In the genomic region with DNA sequence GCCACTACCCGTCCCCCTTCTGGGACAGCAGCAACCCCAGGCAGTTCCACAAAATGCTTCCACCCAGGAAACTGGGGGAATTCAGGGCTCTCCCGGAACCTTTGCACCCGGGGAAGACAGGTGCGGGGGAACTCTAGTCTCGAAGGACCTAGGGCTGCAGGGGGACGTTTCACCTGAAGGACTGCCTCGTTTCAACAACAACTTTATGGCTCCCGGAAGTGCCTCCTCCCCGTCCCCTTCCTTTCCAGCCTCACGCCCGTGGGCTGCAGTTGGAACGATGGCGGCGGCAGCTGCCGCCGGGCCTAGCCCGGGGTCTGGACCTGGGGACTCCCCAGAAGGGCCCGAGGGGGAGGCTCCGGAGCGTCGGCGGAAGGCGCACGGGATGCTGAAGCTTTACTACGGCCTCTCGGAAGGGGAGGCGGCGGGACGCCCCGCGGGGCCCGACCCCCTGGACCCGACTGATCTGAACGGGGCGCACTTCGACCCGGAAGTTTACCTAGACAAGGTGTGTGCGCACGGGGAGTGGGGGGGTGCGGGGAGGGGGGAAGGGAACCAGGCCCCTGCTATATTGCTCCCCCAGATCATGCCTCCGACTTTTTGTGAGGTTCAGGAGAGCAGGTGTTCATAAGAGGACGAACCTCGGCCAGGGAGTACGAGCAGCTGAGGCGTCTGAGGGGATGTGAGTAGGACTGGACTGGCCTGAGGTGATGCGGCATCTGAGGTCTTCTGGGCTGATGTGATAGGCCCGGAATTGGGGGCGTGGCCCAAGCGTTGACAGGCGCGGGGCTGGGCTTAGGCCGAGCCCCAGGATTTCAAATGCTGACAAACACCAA, we compare ENCODE assay signal across 1 cellular context.
A peak's percentile ranks its signal among the peaks of the same experiment; 100 is the strongest.
TF ChIP-seq lines count a peak whose summit lies in the region.

A gene (plus strand): TSS at position 241 of the 833 bp plus-strand sequence. CDS start 37 bp downstream, at position 278.

TF ChIP-seq in HepG2, 621 proteins besides CTCF, POLR2A, EP300 and RAD21 (continued from another document and continues in another):
- TF ChIP-seq, protein P1, sequence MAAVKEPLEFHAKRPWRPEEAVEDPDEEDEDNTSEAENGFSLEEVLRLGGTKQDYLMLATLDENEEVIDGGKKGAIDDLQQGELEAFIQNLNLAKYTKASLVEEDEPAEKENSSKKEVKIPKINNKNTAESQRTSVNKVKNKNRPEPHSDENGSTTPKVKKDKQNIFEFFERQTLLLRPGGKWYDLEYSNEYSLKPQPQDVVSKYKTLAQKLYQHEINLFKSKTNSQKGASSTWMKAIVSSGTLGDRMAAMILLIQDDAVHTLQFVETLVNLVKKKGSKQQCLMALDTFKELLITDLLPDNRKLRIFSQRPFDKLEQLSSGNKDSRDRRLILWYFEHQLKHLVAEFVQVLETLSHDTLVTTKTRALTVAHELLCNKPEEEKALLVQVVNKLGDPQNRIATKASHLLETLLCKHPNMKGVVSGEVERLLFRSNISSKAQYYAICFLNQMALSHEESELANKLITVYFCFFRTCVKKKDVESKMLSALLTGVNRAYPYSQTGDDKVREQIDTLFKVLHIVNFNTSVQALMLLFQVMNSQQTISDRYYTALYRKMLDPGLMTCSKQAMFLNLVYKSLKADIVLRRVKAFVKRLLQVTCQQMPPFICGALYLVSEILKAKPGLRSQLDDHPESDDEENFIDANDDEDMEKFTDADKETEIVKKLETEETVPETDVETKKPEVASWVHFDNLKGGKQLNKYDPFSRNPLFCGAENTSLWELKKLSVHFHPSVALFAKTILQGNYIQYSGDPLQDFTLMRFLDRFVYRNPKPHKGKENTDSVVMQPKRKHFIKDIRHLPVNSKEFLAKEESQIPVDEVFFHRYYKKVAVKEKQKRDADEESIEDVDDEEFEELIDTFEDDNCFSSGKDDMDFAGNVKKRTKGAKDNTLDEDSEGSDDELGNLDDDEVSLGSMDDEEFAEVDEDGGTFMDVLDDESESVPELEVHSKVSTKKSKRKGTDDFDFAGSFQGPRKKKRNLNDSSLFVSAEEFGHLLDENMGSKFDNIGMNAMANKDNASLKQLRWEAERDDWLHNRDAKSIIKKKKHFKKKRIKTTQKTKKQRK (IDR thresholded peaks at IDR 0.05; ENCODE audit: low read length) = no peak
- TF ChIP-seq CHCHD3 (CRISPR knock-in tag; IDR thresholded peaks at IDR 0.05) (no peak), MEIS2 (CRISPR knock-in tag; IDR thresholded peaks at IDR 0.05) (0 out of 2 replicates have a peak, but pooled peaks have one; percentile 43), KLF16 (CRISPR knock-in tag; IDR thresholded peaks at IDR 0.05) (peak in 1 of 2 experiments; percentile 93; a peak in 2 of 4 replicates), ZNF703 (CRISPR knock-in tag; IDR thresholded peaks at IDR 0.05; ENCODE audit: borderline replicate concordance) (no peak; the same call in 1 of the 2 replicates), ONECUT2 (CRISPR knock-in tag; IDR thresholded peaks at IDR 0.05) (no peak), ZSCAN21 (CRISPR knock-in tag; IDR thresholded peaks at IDR 0.05; ENCODE audit: borderline replicate concordance) (0 out of 2 replicates have a peak, but pooled peaks have one; percentile 58), ZNF674 (CRISPR knock-in tag; IDR thresholded peaks at IDR 0.05; ENCODE audit: low read depth) (no peak), ZNF253 (CRISPR knock-in tag; IDR thresholded peaks at IDR 0.05; ENCODE audit: borderline replicate concordance) (no peak), NFRKB (IDR thresholded peaks at IDR 0.05) (peak; percentile 59; the same call in 1 of the 2 replicates), ZNF138 (CRISPR knock-in tag; IDR thresholded peaks at IDR 0.05; ENCODE audit: low read depth) (no peak), HNRNPH1 (optimal IDR thresholded peaks at IDR 0.05; ENCODE audit: low read depth, low read length) (no peak), SRSF4 (IDR thresholded peaks at IDR 0.05; ENCODE audit: low read depth, low read length, poor library complexity, severe bottlenecking) (no peak), MYNN (CRISPR knock-in tag; IDR thresholded peaks at IDR 0.05; ENCODE audit: low read depth) (no peak), ZNF34 (CRISPR knock-in tag; IDR thresholded peaks at IDR 0.05; ENCODE audit: borderline replicate concordance) (no peak; the same call in 1 of the 2 replicates), GPN1 (CRISPR knock-in tag; IDR thresholded peaks at IDR 0.05; ENCODE audit: borderline replicate concordance) (no peak), RNF2 (conservative IDR thresholded peaks at IDR 0.05; ENCODE audit: low read depth) (no peak)
- TF ChIP-seq, protein P2, sequence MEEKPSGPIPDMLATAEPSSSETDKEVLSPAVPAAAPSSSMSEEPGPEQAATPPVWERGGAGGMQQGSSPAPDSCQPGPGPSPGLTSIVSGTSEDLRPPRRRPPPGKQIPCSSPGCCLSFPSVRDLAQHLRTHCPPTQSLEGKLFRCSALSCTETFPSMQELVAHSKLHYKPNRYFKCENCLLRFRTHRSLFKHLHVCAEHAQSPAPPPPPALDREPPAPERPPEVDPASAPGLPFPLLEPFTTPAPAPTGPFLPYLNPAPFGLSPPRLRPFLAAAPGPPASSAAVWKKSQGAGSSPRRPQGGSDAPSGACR (CRISPR knock-in tag; IDR thresholded peaks at IDR 0.05) = no peak
- TF ChIP-seq, protein P3, sequence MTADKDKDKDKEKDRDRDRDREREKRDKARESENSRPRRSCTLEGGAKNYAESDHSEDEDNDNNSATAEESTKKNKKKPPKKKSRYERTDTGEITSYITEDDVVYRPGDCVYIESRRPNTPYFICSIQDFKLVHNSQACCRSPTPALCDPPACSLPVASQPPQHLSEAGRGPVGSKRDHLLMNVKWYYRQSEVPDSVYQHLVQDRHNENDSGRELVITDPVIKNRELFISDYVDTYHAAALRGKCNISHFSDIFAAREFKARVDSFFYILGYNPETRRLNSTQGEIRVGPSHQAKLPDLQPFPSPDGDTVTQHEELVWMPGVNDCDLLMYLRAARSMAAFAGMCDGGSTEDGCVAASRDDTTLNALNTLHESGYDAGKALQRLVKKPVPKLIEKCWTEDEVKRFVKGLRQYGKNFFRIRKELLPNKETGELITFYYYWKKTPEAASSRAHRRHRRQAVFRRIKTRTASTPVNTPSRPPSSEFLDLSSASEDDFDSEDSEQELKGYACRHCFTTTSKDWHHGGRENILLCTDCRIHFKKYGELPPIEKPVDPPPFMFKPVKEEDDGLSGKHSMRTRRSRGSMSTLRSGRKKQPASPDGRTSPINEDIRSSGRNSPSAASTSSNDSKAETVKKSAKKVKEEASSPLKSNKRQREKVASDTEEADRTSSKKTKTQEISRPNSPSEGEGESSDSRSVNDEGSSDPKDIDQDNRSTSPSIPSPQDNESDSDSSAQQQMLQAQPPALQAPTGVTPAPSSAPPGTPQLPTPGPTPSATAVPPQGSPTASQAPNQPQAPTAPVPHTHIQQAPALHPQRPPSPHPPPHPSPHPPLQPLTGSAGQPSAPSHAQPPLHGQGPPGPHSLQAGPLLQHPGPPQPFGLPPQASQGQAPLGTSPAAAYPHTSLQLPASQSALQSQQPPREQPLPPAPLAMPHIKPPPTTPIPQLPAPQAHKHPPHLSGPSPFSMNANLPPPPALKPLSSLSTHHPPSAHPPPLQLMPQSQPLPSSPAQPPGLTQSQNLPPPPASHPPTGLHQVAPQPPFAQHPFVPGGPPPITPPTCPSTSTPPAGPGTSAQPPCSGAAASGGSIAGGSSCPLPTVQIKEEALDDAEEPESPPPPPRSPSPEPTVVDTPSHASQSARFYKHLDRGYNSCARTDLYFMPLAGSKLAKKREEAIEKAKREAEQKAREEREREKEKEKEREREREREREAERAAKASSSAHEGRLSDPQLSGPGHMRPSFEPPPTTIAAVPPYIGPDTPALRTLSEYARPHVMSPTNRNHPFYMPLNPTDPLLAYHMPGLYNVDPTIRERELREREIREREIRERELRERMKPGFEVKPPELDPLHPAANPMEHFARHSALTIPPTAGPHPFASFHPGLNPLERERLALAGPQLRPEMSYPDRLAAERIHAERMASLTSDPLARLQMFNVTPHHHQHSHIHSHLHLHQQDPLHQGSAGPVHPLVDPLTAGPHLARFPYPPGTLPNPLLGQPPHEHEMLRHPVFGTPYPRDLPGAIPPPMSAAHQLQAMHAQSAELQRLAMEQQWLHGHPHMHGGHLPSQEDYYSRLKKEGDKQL (CRISPR knock-in tag; IDR thresholded peaks at IDR 0.05; ENCODE audit: low read depth) = peak; percentile 64; the same call in 1 of the 2 replicates
- TF ChIP-seq, protein P4, sequence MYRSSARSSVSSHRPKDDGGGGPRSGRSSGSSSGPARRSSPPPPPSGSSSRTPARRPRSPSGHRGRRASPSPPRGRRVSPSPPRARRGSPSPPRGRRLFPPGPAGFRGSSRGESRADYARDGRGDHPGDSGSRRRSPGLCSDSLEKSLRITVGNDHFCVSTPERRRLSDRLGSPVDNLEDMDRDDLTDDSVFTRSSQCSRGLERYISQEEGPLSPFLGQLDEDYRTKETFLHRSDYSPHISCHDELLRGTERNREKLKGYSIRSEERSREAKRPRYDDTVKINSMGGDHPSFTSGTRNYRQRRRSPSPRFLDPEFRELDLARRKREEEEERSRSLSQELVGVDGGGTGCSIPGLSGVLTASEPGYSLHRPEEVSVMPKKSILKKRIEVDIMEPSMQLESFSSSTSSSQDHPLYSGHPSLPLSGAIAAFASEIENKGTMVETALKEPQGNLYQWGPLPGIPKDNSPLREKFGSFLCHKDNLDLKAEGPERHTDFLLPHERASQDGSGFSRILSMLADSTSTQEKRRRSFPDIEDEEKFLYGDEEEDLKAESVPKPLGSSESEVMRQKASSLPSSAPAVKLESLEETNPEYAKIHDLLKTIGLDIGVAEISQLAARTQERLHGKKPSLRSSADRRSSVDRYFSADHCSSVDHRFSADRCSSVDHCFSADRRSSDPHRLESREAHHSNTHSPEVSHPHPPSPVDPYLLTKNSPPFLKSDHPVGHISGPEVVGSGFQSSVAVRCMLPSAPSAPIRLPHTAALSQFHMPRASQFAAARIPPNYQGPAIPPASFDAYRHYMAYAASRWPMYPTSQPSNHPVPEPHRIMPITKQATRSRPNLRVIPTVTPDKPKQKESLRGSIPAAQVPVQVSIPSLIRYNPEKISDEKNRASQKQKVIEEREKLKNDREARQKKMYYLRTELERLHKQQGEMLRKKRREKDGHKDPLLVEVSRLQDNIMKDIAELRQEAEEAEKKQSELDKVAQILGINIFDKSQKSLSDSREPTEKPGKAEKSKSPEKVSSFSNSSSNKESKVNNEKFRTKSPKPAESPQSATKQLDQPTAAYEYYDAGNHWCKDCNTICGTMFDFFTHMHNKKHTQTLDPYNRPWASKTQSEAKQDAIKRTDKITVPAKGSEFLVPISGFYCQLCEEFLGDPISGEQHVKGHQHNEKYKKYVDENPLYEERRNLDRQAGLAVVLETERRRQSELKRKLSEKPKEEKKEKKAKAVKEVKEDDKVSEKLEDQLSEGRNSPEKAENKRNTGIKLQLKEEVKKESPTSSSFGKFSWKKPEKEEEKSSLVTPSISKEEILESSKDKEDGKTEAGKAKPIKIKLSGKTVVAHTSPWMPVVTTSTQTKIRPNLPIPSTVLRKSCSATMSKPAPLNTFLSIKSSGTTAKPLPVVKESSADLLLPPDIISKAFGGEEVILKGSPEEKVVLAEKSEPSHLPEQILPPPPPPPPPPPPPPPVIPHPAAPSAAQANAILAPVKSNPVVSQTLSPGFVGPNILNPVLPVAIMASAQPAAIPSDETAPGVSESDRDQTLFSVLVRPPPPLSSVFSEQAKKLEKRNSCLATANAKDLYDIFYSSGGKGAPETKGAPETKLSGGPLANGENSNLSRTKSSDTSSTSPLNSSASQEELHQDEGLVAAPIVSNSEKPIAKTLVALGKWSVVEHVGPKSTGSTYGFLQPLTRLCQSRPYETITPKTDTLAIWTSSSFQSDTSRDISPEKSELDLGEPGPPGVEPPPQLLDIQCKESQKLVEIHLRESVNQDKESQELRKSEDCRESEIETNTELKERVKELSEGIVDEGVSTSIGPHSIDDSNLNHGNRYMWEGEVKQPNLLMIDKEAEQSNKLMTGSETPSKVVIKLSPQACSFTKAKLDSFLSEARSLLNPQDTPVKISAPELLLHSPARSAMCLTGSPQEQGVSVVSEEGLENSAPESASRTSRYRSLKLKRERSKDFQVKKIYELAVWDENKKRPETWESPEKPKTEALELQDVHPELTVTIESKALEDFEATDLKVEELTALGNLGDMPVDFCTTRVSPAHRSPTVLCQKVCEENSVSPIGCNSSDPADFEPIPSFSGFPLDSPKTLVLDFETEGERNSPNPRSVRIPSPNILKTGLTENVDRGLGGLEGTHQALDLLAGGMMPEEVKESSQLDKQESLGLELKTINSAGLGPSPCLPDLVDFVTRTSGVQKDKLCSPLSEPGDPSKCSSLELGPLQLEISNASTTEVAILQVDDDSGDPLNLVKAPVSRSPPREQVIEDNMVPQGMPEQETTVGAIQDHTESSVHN (CRISPR knock-in tag; IDR thresholded peaks at IDR 0.05) = 0 out of 2 replicates have a peak, but pooled peaks have one; percentile 48
- TF ChIP-seq, protein P5, sequence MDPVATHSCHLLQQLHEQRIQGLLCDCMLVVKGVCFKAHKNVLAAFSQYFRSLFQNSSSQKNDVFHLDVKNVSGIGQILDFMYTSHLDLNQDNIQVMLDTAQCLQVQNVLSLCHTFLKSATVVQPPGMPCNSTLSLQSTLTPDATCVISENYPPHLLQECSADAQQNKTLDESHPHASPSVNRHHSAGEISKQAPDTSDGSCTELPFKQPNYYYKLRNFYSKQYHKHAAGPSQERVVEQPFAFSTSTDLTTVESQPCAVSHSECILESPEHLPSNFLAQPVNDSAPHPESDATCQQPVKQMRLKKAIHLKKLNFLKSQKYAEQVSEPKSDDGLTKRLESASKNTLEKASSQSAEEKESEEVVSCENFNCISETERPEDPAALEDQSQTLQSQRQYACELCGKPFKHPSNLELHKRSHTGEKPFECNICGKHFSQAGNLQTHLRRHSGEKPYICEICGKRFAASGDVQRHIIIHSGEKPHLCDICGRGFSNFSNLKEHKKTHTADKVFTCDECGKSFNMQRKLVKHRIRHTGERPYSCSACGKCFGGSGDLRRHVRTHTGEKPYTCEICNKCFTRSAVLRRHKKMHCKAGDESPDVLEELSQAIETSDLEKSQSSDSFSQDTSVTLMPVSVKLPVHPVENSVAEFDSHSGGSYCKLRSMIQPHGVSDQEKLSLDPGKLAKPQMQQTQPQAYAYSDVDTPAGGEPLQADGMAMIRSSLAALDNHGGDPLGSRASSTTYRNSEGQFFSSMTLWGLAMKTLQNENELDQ (CRISPR knock-in tag; IDR thresholded peaks at IDR 0.05; ENCODE audit: borderline replicate concordance) = no peak
